9 cellular contexts compared by ENCODE assay signal in genomic region chr1:28112388-28113311, GRCh38. TPM values are rescaled to one million over a fixed set of nuclear protein-coding genes. Genes with fewer than 3 reads are reported as not detected.
DNase-seq lines count a peak whose midpoint lies in the region; ATAC-seq, FAIRE-seq and TF ChIP-seq lines count a peak whose summit lies in the region.
"Had no signal": no experiment of that assay in that cellular context is flagged by ENCODE, and none has a peak within 500 bp of the region (broad histone marks: within the 10 kb centered on the region; RNA-seq: fewer than 3 reads in every experiment).

No MANE protein-coding gene starts in this region.

- TF ChIP-seq CTCF in MM.1S (IDR thresholded peaks at IDR 0.05; ENCODE audit: low read length) (peak; percentile 38), cardiac fibroblast (IDR thresholded peaks at IDR 0.05; ENCODE audit: low read depth, low read length) (peak; percentile 5)

- no peaks in the 10 kb centered on the region for H3K9me3 ChIP-seq in MM.1S (replicated peaks; ENCODE audit: insufficient read depth, low read length)

- no peaks in the 10 kb centered on the region for H3K4me1 ChIP-seq in MM.1S (ENCODE audit: low read length)

- no peaks in the 10 kb centered on the region for H3K9me2 ChIP-seq in MM.1S (replicated peaks; ENCODE audit: insufficient read depth, low read length)

- H3K4me3 ChIP-seq in MM.1S (ENCODE audit: low read length), result no peak overlapping the region
- H3K4me3 ChIP-seq in cardiac fibroblast (replicated peaks in 1 of 2; ENCODE audit: low read depth in 2 of 2, low read length in 2 of 2), result no peak overlapping the region

- no peaks in the 10 kb centered on the region for H4K20me1 ChIP-seq in MM.1S (ENCODE audit: insufficient read depth, low read length)

- DNase-seq in ELR (ENCODE audit: low read depth), result peak; percentile 98
- DNase-seq in MM.1S, result peak; percentile 27
- peak; percentile 25 to 82 for DNase-seq in cardiac fibroblast (ENCODE audit: low read depth in 2 of 2)
- peak; percentile 39 for DNase-seq in myocyte (ENCODE audit: low read depth)
- DNase-seq in HTR-8/SVneo (ENCODE audit: insufficient read length, low spot score), result no peak
- DNase-seq in activated naive CD4-positive, alpha-beta T cell (lab: John Stamatoyannopoulos, UW), result no peak
- DNase-seq in amniotic stem cell (lab: John Stamatoyannopoulos, UW), result no peak

- no peak overlapping the region for H2AFZ ChIP-seq in MM.1S (ENCODE audit: low read length)

- H3K27ac ChIP-seq in MM.1S (ENCODE audit: low read length), result no peak overlapping the region

- no peak overlapping the region for H3K4me2 ChIP-seq in MM.1S (ENCODE audit: low read depth, low read length)

- H3K9ac ChIP-seq in MM.1S (ENCODE audit: low read length), result no peak overlapping the region

- H3K79me2 ChIP-seq in MM.1S (ENCODE audit: low read length), result no peaks in the 10 kb centered on the region

- FAIRE-seq in HTR-8/SVneo (lab: Jason Lieb, UNC), result no peak
- FAIRE-seq: endometrium had no signal

- H3K27me3 ChIP-seq in MM.1S (replicated peaks; ENCODE audit: insufficient read depth, low read length), result no peaks in the 10 kb centered on the region

- no peaks in the 10 kb centered on the region for H3K36me3 ChIP-seq in MM.1S (replicated peaks; ENCODE audit: insufficient read depth, low read length)

- no peaks in the 10 kb centered on the region for H3F3A ChIP-seq in MM.1S (ENCODE audit: insufficient read depth, low read length)

- no peak for ATAC-seq in HG03135 (IDR thresholded peaks at IDR 0.05; ENCODE audit: unreplicated experiment)

RNA-seq across cellular contexts. Expression of gene EYA3, which starts 24.2 kb away (rescaled TPM):
- total RNA-seq in myocyte, result 19.6 and 22.0 TPM in 2 replicates
- polyA plus RNA-seq in myocyte (2012), result 9.7 TPM

Comparison
In these comparisons a context has a peak if more than half of its experiments do, and no peak if none do; other contexts are left out.
1. DNase-seq: peak in ELR (single experiment), MM.1S (single experiment), cardiac fibroblast (2 of 2) and myocyte (single experiment); none in HTR-8/SVneo (single experiment), activated naive CD4-positive, alpha-beta T cell (0 of 4) and amniotic stem cell (single experiment).